Comparison of ENCODE assay signal across 8 cellular contexts in the genomic region with DNA sequence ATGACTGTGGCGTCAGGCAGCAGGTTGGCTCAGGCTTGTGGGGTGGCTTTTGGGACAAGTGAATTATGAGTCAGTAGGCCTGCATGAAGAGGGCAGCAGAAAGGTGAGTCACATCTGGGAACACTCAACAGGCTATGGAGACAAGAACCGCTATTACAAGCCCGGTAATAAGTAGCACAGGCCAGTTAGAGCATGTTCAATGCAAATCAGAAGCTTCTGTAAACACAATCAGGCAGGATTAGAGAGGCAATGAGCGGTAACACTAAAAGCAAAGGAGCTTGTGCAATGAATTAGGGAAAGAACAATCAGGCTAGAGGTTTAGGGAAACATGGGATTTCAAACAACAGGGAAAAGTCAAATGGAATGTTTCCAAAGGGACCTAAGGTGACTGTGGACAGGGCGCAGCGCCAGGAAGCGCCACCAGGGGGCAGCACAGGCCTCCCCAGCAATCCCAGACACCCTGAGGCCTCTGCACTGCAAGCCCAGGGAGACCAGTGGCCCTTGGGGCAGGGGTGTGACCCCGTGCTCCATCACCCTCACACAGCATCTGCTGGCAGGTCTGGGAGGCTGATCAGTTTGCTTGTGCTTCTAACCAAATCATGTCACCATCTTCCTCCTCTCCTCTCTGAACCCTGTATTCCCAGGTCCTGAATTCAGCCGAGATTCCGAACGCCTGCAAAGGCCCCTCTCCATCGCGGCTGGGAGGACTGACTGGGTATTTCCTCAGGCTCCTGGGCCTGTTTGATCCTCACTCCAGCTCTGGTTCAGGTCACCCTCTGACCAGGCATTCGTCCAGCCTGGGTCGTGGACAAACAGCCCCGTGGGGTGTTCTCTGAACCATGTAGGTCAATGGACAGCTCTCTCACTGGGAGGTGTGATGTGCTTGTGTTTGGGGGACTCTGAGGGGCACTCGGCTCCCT. TPM values are rescaled to one million over a fixed set of nuclear protein-coding genes. Genes with fewer than 3 reads are reported as not detected.
DNase-seq lines count a peak whose midpoint lies in the region; ATAC-seq, FAIRE-seq and TF ChIP-seq lines count a peak whose summit lies in the region.

No MANE protein-coding gene starts in this region.

- intact Hi-C loops in Calu3 (cut with micrococcal nuclease; ENCODE audit: unreplicated experiment), result loop anchor here (2.0 to 5.0 kb wide), 3 partner anchors 32 to 274 kb away; no protein-coding TSS in a partner anchor
- intact Hi-C loops in pancreas (cut with DNase I), result no loop called here
- intact Hi-C loops in transverse colon (cut with DNase I; ENCODE audit: low total_unique reads), result no loop called here

- FAIRE-seq in frontal cortex (lab: Jason Lieb, UNC), result no peak
- FAIRE-seq in pancreas (lab: Jason Lieb, UNC), result no peak

- DNase-seq in Calu3 (peak; percentile 79), KBM-7 (peak; percentile 82), RPMI7951 (ENCODE audit: low read depth) (peak; percentile 69), activated gamma-delta T cell treated with Interleukin-2 at 50 U/mL for 16 hours (peak; percentile 45), frontal cortex (ENCODE audit: low spot score in 2 of 2) (peak; percentile 39 to 70), pancreas (peak in 5 of 6 donors; percentile 42 to 90 (median 72)), transverse colon (peak; percentile 75)

- TF ChIP-seq CTCF in Calu3 (IDR thresholded peaks at IDR 0.05; ENCODE audit: unreplicated experiment) (peak; percentile 96), pancreas (IDR thresholded peaks at IDR 0.05) (peak; percentile 96 to 99 (median 98)), transverse colon (IDR thresholded peaks at IDR 0.05) (peak; percentile 82 to 98 (median 94))

- H3K27ac ChIP-seq in pancreas (no peak overlapping the region), transverse colon (no peak overlapping the region)

- no peak for TF ChIP-seq POLR2A in transverse colon (IDR thresholded peaks at IDR 0.05)

- no peak overlapping the region for H3K4me3 ChIP-seq in pancreas
- no peak overlapping the region for H3K4me3 ChIP-seq in transverse colon

- H3K9me3 Mint-ChIP-seq in Calu3 (ENCODE audit: low read depth, unreplicated experiment), result no peaks in the 10 kb centered on the region

- H3K27ac Mint-ChIP-seq in Calu3 (ENCODE audit: unreplicated experiment), result peak overlapping the region; percentile 48

- TF ChIP-seq EP300 in transverse colon (IDR thresholded peaks at IDR 0.05; ENCODE audit: low read depth), result no peak

- CTCF ChIA-PET in Calu3 (lab: Charles Lee), result interaction anchor here (0.5 to 1.8 kb wide), 3 partner anchors 9 to 93 kb away, joined by 5 read pairs; no protein-coding TSS in a partner anchor

- ATAC-seq in GM21381 (IDR thresholded peaks at IDR 0.05; ENCODE audit: unreplicated experiment) (peak; percentile 56), pancreas (peak; percentile 75 to 82 (median 81))

- WGBS in pancreas, 2 donors, result 61 to 71% methylated on average over 17 of the region's 17 CpGs
- WGBS in transverse colon (ENCODE audit: low coverage in 1 of 2), 2 donors, result 53 to 62% methylated on average over 10 to 17 of the region's 17 CpGs

- H3K4me1 Mint-ChIP-seq in Calu3 (ENCODE audit: low read depth, unreplicated experiment), result peaks cover 71% of the 10 kb centered on the region

- H3K27me3 Mint-ChIP-seq in Calu3 (ENCODE audit: unreplicated experiment), result no peaks in the 10 kb centered on the region

- BruUV-seq in Calu3 (replicated peaks; lab: Mats Ljungman, UMichigan), result no TSS peak

- peak overlapping the region; percentile 47 for H3K4me3 Mint-ChIP-seq in Calu3 (ENCODE audit: low read depth, unreplicated experiment)

- peaks cover 74% of the 10 kb centered on the region for H3K36me3 Mint-ChIP-seq in Calu3 (ENCODE audit: insufficient read depth, unreplicated experiment)

- in situ Hi-C loops in KBM-7 (cut with MboI; ENCODE audit: low pct_unique_long_range_greater_than_20kb, low sequenced_read_pairs) (no loop called here), transverse colon (cut with MboI; ENCODE audit: low pct_ligation_motif_present in 1 of 4, low pct_unique_long_range_greater_than_20kb in 1 of 4, low sequenced_read_pairs in 3 of 4) (no loop called here)

- H3K9me3 ChIP-seq in pancreas, result no peaks in the 10 kb centered on the region
- no peaks in the 10 kb centered on the region for H3K9me3 ChIP-seq in transverse colon

- H3K4me1 ChIP-seq in pancreas (peaks cover 0 to 5% (median 0%) of the 10 kb centered on the region in 3 donors), transverse colon (peaks cover 0 to 14% (median 3%) of the 10 kb centered on the region in 4 donors)

- H3K27me3 ChIP-seq in pancreas, result no peaks in the 10 kb centered on the region
- H3K27me3 ChIP-seq in transverse colon, result no peaks in the 10 kb centered on the region

- H3K36me3 ChIP-seq in pancreas (peaks cover 0 to 15% (median 2%) of the 10 kb centered on the region in 3 donors), transverse colon (no peaks in the 10 kb centered on the region)

RNA-seq across cellular contexts. Expression of gene C11orf58, which starts 50.0 kb away (rescaled TPM):
- total RNA-seq in Calu3 (2022), result 153 and 157 TPM in 2 replicates
- total RNA-seq in RPMI7951 (2014; rRNA removed; shearing (Covaris generic)), result 152 and 164 TPM in 2 replicates
- 280 TPM for total RNA-seq in frontal cortex
- total RNA-seq in pancreas, result 10 to 100 TPM; 39.3 to 63.1 (median 53.5) TPM
- polyA plus RNA-seq in pancreas, result 10 to 100 TPM; 42.1 to 73.6 TPM
- 100 to 1,000 TPM in 2 of 4 donors, 10 to 100 TPM in 2; 65.5 to 115 (median 99.9) TPM for total RNA-seq in transverse colon
